ENCODE assay signal across 33 cellular contexts in genomic region chr1:109988349-109988914, GRCh38. TPM values are rescaled to one million over a fixed set of nuclear protein-coding genes. Genes with fewer than 3 reads are reported as not detected.
A peak's percentile ranks its signal among the peaks of the same experiment; 100 is the strongest.
DNase-seq lines count a peak whose midpoint lies in the region; ATAC-seq, FAIRE-seq and TF ChIP-seq lines count a peak whose summit lies in the region.
"Had no signal": no experiment of that assay in that cellular context is flagged by ENCODE, and none has a peak within 500 bp of the region (broad histone marks: within the 10 kb centered on the region; RNA-seq: fewer than 3 reads in every experiment).

No MANE protein-coding gene starts in this region.

- H3K4me3 ChIP-seq in HepG2 (replicated peaks in 1 of 3; ENCODE audit: insufficient read depth in 1 of 3, low read depth in 2 of 3, low read length in 3 of 3) (peak overlapping the region in 2 of 3 experiments; percentile 7 to 94; a peak in 2 of 6 replicates), right lobe of liver (no peak overlapping the region), parathyroid adenoma (ENCODE audit: low read depth, low read length) (no peak overlapping the region), tibial artery (no peak overlapping the region)
- H3K4me3 ChIP-seq: pancreas, SK-N-MC, stomach, tibial nerve had no signal

- intact Hi-C loops in HepG2 (cut with micrococcal nuclease; ENCODE audit: unreplicated experiment) (loop anchor here (10.0 kb wide), 2 partner anchors 274 to 444 kb away; partner anchors contain the start of genes GNAI3 and GSTM5), right lobe of liver (cut with DNase I) (no loop called here), tibial artery (cut with DNase I; ENCODE audit: low total_unique reads) (loop anchor here (10.0 kb wide), 1 partner anchor 444 kb away; the partner anchor contains the start of gene GNAI3)

- POLR2A ChIA-PET in HepG2 (lab: Yijun Ruan, JAX) = interaction anchor here (1.4 kb wide), 1 partner anchor 15 kb away, joined by 3 read pairs; no protein-coding TSS in a partner anchor

- TF ChIP-seq POLR2A in HepG2 (IDR thresholded peaks at IDR 0.05; ENCODE audit: insufficient read depth in 1 of 2, low read depth in 2 of 2, low read length in 2 of 2) (no peak), right lobe of liver (IDR thresholded peaks at IDR 0.05) (no peak)

- no peak overlapping the region for H2AFZ ChIP-seq in HepG2 (ENCODE audit: low read length)
- no peak overlapping the region for H2AFZ ChIP-seq in parathyroid adenoma

- H3K27me3 ChIP-seq in HepG2 (ENCODE audit: control insufficient read depth in 1 of 2, insufficient read depth in 2 of 2, low read length in 2 of 2) = no peaks in the 10 kb centered on the region; a peak in 1 of 5 replicates
- H3K27me3 ChIP-seq in right lobe of liver = no peaks in the 10 kb centered on the region
- no peaks in the 10 kb centered on the region for H3K27me3 ChIP-seq in parathyroid adenoma (ENCODE audit: control insufficient read depth, insufficient read depth, low read length)
- no peaks in the 10 kb centered on the region for H3K27me3 ChIP-seq in tibial artery
- H3K27me3 ChIP-seq: pancreas, stomach, tibial nerve had no signal

- H3K9ac ChIP-seq in HepG2 (ENCODE audit: insufficient read depth, low read depth, low read length) = 0 out of 2 replicates have a peak overlapping the region, but pooled peaks have one; percentile 24
- no peak overlapping the region for H3K9ac ChIP-seq in parathyroid adenoma

- ATAC-seq in HepG2 (no peak; the same call in 2 of the 3 replicates), right lobe of liver (no peak), HG03175 (IDR thresholded peaks at IDR 0.05; ENCODE audit: unreplicated experiment) (no peak)
- ATAC-seq: activated naive CD8-positive, alpha-beta T cell treated with anti-CD3 and anti-CD28 coated beads, Interleukin-2, amount 50 U/mL, for 24 hours; left cardiac atrium; pancreas had no signal

- DNase-seq in HepG2 (ENCODE audit: low spot score) (peak; percentile 56), right lobe of liver (no peak), tibial artery (no peak), urothelium cell line (ENCODE audit: low spot score) (no peak), AML-193 (lab: John Stamatoyannopoulos, UW) (no peak)
- DNase-seq: activated B cell treated with CpG ODN at 0.5 μM for 24 hours; activated CD4-positive, alpha-beta T cell treated with anti-CD3 and anti-CD28 coated beads, Interleukin-2, amount 10 ng/mL, durations not matched to agents 7 days and 5 days; activated effector memory CD4-positive, alpha-beta T cell treated with anti-CD3 and anti-CD28 coated beads, Interleukin-2, amount 50 U/mL, for 16 hours; activated naive CD8-positive, alpha-beta T cell treated with anti-CD3 and anti-CD28 coated beads, Interleukin-2, amount 50 U/mL, for 24 hours; activated T-cell treated with anti-CD3 and anti-CD28 coated beads, Interleukin-2, amount 50 U/mL, for 1 hour; CD4-positive, alpha-beta memory T cell; DMS 273 treated with DMSO at 0.1 percent for 48 hours; EL; hippocampal formation; KG1; left cardiac atrium; MM.1S; NCI-H1105 treated with DMSO at 0.1 percent for 48 hours; NCI-H187 treated with DMSO at 0.1 percent for 48 hours; NCI-H2171 treated with DMSO at 0.1 percent for 48 hours; NCI-H510A treated with DMSO at 0.1 percent for 48 hours; nephron progenitor cell; OCI-M1; pancreas; stimulated activated CD4-positive, alpha-beta T cell treated with anti-CD3 and anti-CD28 coated beads, Interleukin-2, amount 100 ng/mL, for 48 hours; stomach had no signal

- peak overlapping the region; percentile 79 for H3K4me2 ChIP-seq in HepG2 (ENCODE audit: low read depth, low read length)
- peak overlapping the region; percentile 80 for H3K4me2 ChIP-seq in parathyroid adenoma (ENCODE audit: low read length)

- in situ Hi-C loops in HepG2 (cut with HindIII; ENCODE audit: extremely low pct_ligation_motif_present, low pct_unique_long_range_greater_than_20kb) = loop anchor here (10.0 kb wide), 1 partner anchor 344 kb away; no protein-coding TSS in a partner anchor

- peaks cover 0 to 2% of the 10 kb centered on the region in 2 experiments; a peak in 2 of 5 replicates for H3K36me3 ChIP-seq in HepG2 (replicated peaks in 1 of 2; ENCODE audit: control insufficient read depth in 1 of 2, insufficient read depth in 2 of 2, low read length in 2 of 2)
- no peaks in the 10 kb centered on the region for H3K36me3 ChIP-seq in right lobe of liver
- no peaks in the 10 kb centered on the region for H3K36me3 ChIP-seq in parathyroid adenoma (ENCODE audit: control insufficient read depth, insufficient read depth, low read length)
- H3K36me3 ChIP-seq in tibial artery = peaks cover 0 to 5% (median 0%) of the 10 kb centered on the region in 3 donors
- H3K36me3 ChIP-seq: pancreas, tibial nerve had no signal

- peaks cover 3% of the 10 kb centered on the region; the same call in 1 of the 2 replicates for H4K20me1 ChIP-seq in HepG2 (ENCODE audit: insufficient read depth, low read length)

- FAIRE-seq in HepG2 (lab: Jason Lieb, UNC) (no peak), urothelium cell line (lab: Jason Lieb, UNC) (no peak)
- FAIRE-seq: GM18507, HTR-8/SVneo, pancreas had no signal

- H3K9me3 ChIP-seq in HepG2 (ENCODE audit: low read length) (no peaks in the 10 kb centered on the region), right lobe of liver (no peaks in the 10 kb centered on the region), parathyroid adenoma (ENCODE audit: control insufficient read depth, low read length) (no peaks in the 10 kb centered on the region), tibial artery (no peaks in the 10 kb centered on the region)
- H3K9me3 ChIP-seq: pancreas, stomach, tibial nerve had no signal

- WGBS in HepG2 (ENCODE audit: low lambda C conversion rate) = 51% methylated on average over 3 of the region's 3 CpGs
- WGBS in right lobe of liver (ENCODE audit: insufficient coverage, low coverage, low lambda C conversion rate, missing lambda C conversion rate) = 63% methylated on average over 3 of the region's 3 CpGs

- TF ChIP-seq CTCF in HepG2 (CRISPR knock-in tag; IDR thresholded peaks at IDR 0.05) = no peak
- TF ChIP-seq CTCF in right lobe of liver (IDR thresholded peaks at IDR 0.05) = no peak
- no peak for TF ChIP-seq CTCF in parathyroid adenoma (IDR thresholded peaks at IDR 0.05)
- no peak for TF ChIP-seq CTCF in tibial artery (IDR thresholded peaks at IDR 0.05)

- CTCF ChIA-PET in HepG2 (lab: Yijun Ruan, JAX; ENCODE audit: low intra/inter-chr PET ratio, low total read pairs) = no interaction called here

- H3K27ac ChIP-seq in HepG2 (ENCODE audit: extremely low read length, insufficient read depth, low read length) (peak overlapping the region; percentile 54), right lobe of liver (no peak overlapping the region), cingulate gyrus (ENCODE audit: low read depth, low read length) (peak overlapping the region; percentile 80), parathyroid adenoma (no peak overlapping the region), tibial artery (no peak overlapping the region)
- H3K27ac ChIP-seq: SK-N-MC had no signal

- TF ChIP-seq EP300 in HepG2 (IDR thresholded peaks at IDR 0.05; ENCODE audit: low read depth in 2 of 2, low read length in 2 of 2) (peak in 1 of 2 experiments; percentile 59; a peak in 2 of 4 replicates), HepG2 (CRISPR knock-in tag; IDR thresholded peaks at IDR 0.05; ENCODE audit: borderline replicate concordance) (no peak)

- no peak for TF ChIP-seq RAD21 in HepG2 (CRISPR knock-in tag; IDR thresholded peaks at IDR 0.05)

- H3K79me2 ChIP-seq in HepG2 (ENCODE audit: insufficient read depth, low read length) (peaks cover 63% of the 10 kb centered on the region), parathyroid adenoma (peaks cover 44% of the 10 kb centered on the region)

- BruUV-seq in HepG2 (replicated peaks; lab: Mats Ljungman, UMichigan) = no TSS peak

- H3K4me1 ChIP-seq in HepG2 (ENCODE audit: insufficient read depth, low read length) (peaks cover 59% of the 10 kb centered on the region), right lobe of liver (peaks cover 0 to 59% (median 18%) of the 10 kb centered on the region in 4 donors), parathyroid adenoma (peaks cover 26% of the 10 kb centered on the region), tibial artery (peaks cover 4 to 80% (median 42%) of the 10 kb centered on the region in 4 donors)

RNA-seq across cellular contexts. Expression of gene AHCYL1, which starts 3.9 kb away (rescaled TPM):
- total RNA-seq in HepG2 (2016; rRNA removed; fragmentation: Illumina TruSeq; extraction: Trizol) (40.9 and 63.2 TPM in 2 replicates), right lobe of liver (10 to 100 TPM; 51.4 to 77.5 (median 56.0) TPM)
- total RNA-seq in HepG2 (2016; cell fraction: cytosol; rRNA removed; fragmentation: Illumina TruSeq; extraction: Trizol; ENCODE audit: low read depth) = 3.7 and 5.4 TPM in 2 replicates
- total RNA-seq in HepG2 (2016; cell fraction: insoluble cytoplasmic fraction; rRNA removed; fragmentation: Illumina TruSeq; extraction: Trizol) = 40.0 and 59.5 TPM in 2 replicates
- total RNA-seq in HepG2 (2016; cell fraction: membrane; rRNA removed; fragmentation: Illumina TruSeq; extraction: Trizol) = 22.3 and 23.2 TPM in 2 replicates
- 37.9 and 43.8 TPM in 2 replicates for total RNA-seq in HepG2 (2016; cell fraction: nucleus; rRNA removed; fragmentation: Illumina TruSeq; extraction: Trizol)
- polyA plus RNA-seq in HepG2 (2011; rRNA removed) = 69.4 and 76.3 TPM in 2 replicates
- 38.4 and 54.0 TPM in 2 replicates for polyA plus RNA-seq in HepG2 (2011; cell fraction: cytosol; rRNA removed)
- polyA plus RNA-seq in HepG2 (2011; cell fraction: nucleus; rRNA removed) = 64.7 and 65.0 TPM in 2 replicates
- polyA plus RNA-seq in HepG2 (2012) = 76.2 and 86.9 TPM in 2 replicates
- polyA plus RNA-seq in HepG2 (2016; cell fraction: cytosol; fragmentation: Illumina TruSeq; extraction: Trizol; ENCODE audit: low read depth) = 3.1 TPM in 2 replicates
- 70.3 and 75.5 TPM in 2 replicates for polyA plus RNA-seq in HepG2 (2016; cell fraction: insoluble cytoplasmic fraction; fragmentation: Illumina TruSeq; extraction: Trizol; ENCODE audit: low read depth)
- 12.5 and 13.4 TPM in 2 replicates for polyA plus RNA-seq in HepG2 (2016; cell fraction: membrane; fragmentation: Illumina TruSeq; extraction: Trizol; ENCODE audit: low read depth)
- polyA plus RNA-seq in HepG2 (2016; cell fraction: nucleus; fragmentation: Illumina TruSeq; extraction: Trizol; ENCODE audit: insufficient read depth, low read depth) = 70.7 and 72.2 TPM in 2 replicates
- polyA minus RNA-seq in HepG2 (2011; rRNA and poly(A)+ RNA removed; ENCODE audit: low replicate concordance) = 45.5 and 101 TPM in 2 replicates
- polyA minus RNA-seq in HepG2 (2011; cell fraction: cytosol; rRNA and poly(A)+ RNA removed) = 37.5 and 49.8 TPM in 2 replicates
- polyA minus RNA-seq in HepG2 (2011; cell fraction: nucleus; rRNA and poly(A)+ RNA removed) = 38.5 and 46.5 TPM in 2 replicates

RNA-seq across cellular contexts. Expression of gene STRIP1, which starts 46.0 kb away (rescaled TPM):
- total RNA-seq in HepG2 (2016; rRNA removed; fragmentation: Illumina TruSeq; extraction: Trizol) = 16.3 and 27.9 TPM in 2 replicates
- 6.2 and 7.1 TPM in 2 replicates for total RNA-seq in HepG2 (2016; cell fraction: cytosol; rRNA removed; fragmentation: Illumina TruSeq; extraction: Trizol; ENCODE audit: low read depth)
- 14.0 and 27.8 TPM in 2 replicates for total RNA-seq in HepG2 (2016; cell fraction: insoluble cytoplasmic fraction; rRNA removed; fragmentation: Illumina TruSeq; extraction: Trizol)
- 10.0 and 13.7 TPM in 2 replicates for total RNA-seq in HepG2 (2016; cell fraction: membrane; rRNA removed; fragmentation: Illumina TruSeq; extraction: Trizol)
- 37.6 and 44.2 TPM in 2 replicates for total RNA-seq in HepG2 (2016; cell fraction: nucleus; rRNA removed; fragmentation: Illumina TruSeq; extraction: Trizol)
- 20.9 and 26.3 TPM in 2 replicates for polyA plus RNA-seq in HepG2 (2011; rRNA removed)
- 15.1 and 16.2 TPM in 2 replicates for polyA plus RNA-seq in HepG2 (2011; cell fraction: cytosol; rRNA removed)
- 91.2 and 91.4 TPM in 2 replicates for polyA plus RNA-seq in HepG2 (2011; cell fraction: nucleus; rRNA removed)
- 16.7 and 21.2 TPM in 2 replicates for polyA plus RNA-seq in HepG2 (2012)
- polyA plus RNA-seq in HepG2 (2016; cell fraction: cytosol; fragmentation: Illumina TruSeq; extraction: Trizol; ENCODE audit: low read depth) = 1.0 and 1.3 TPM in 2 replicates
- 10.0 and 11.4 TPM in 2 replicates for polyA plus RNA-seq in HepG2 (2016; cell fraction: insoluble cytoplasmic fraction; fragmentation: Illumina TruSeq; extraction: Trizol; ENCODE audit: low read depth)
- 2.5 and 2.7 TPM in 2 replicates for polyA plus RNA-seq in HepG2 (2016; cell fraction: membrane; fragmentation: Illumina TruSeq; extraction: Trizol; ENCODE audit: low read depth)
- 50.1 TPM in 2 replicates for polyA plus RNA-seq in HepG2 (2016; cell fraction: nucleus; fragmentation: Illumina TruSeq; extraction: Trizol; ENCODE audit: insufficient read depth, low read depth)
- polyA minus RNA-seq in HepG2 (2011; rRNA and poly(A)+ RNA removed; ENCODE audit: low replicate concordance) = 42.0 and 70.7 TPM in 2 replicates
- 12.7 and 13.3 TPM in 2 replicates for polyA minus RNA-seq in HepG2 (2011; cell fraction: cytosol; rRNA and poly(A)+ RNA removed)
- polyA minus RNA-seq in HepG2 (2011; cell fraction: nucleus; rRNA and poly(A)+ RNA removed) = 70.0 and 73.5 TPM in 2 replicates
- total RNA-seq in right lobe of liver = 10 to 100 TPM in 5 of 6 experiments, 1 to 10 TPM in 1; 9.9 to 15.5 (median 12.4) TPM

Comparison
In these comparisons a context has a peak if more than half of its experiments do, and no peak if none do; other contexts are left out.
1. H3K27ac ChIP-seq: peak in HepG2 (single experiment) and cingulate gyrus (single experiment); none in right lobe of liver (0 of 3), parathyroid adenoma (single experiment) and tibial artery (0 of 2).
2. H3K4me3 ChIP-seq: peak in HepG2 (2 of 3); none in right lobe of liver (0 of 3), parathyroid adenoma (single experiment) and tibial artery (0 of 2).
3. intact Hi-C loops: an anchor here in HepG2 (10.0 kb wide) and tibial artery (10.0 kb wide); none called in right lobe of liver.